In the genomic region with DNA sequence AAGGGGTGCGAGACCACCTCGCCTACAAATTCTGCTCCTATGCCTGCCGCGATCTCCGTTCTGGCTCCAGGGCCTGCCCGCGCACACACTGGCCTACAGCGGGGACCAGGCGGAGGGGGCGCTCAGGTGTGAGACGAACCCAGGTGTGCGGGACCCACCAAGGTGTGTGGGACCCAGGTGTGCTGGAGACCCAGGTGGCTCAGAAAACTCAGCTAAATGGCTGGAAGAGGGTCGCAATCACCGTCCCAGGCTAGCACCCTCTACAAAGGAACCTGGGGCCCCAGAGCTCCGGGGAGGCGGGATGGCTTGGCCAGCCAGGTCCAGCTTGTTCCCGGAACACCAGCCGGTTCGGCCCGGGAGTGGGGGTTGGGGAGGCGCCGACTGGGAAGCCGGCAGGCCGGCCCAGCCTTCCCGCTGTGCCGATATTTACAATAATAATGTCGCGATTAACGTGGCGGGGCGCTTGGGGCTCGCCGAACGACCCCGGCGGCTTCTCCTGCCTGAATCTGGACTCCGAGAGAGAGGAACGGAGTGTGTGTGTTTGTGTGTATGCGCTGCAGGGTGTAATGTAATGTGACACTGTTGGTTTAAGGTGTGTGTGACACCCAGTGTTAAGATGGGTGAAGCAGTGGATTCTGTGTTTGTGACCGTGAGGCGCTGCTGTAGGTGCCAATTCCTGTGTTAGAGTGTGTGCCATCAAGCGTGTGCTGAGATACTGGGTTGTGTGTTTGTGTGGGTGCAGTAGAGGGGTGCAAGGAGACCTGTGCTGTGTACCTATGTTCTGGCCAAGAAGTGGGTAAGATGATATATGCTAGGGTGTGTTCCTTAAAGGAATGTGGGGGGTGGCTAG, we compare ENCODE assay signal across 8 cellular contexts. TPM values are rescaled to one million over a fixed set of nuclear protein-coding genes. Genes with fewer than 3 reads are reported as not detected.
A peak's percentile ranks its signal among the peaks of the same experiment; 100 is the strongest.
DNase-seq lines count a peak whose midpoint lies in the region; ATAC-seq and TF ChIP-seq lines count a peak whose summit lies in the region.

No MANE protein-coding gene starts in this region.

- no peak for DNase-seq in H9
- peak in 2 of 34 experiments; percentile 16 to 24 for DNase-seq in T-cell
- peak; percentile 53 for DNase-seq in retina
- DNase-seq in HuH-7 (ENCODE audit: low spot score): no peak
- no peak for DNase-seq in kidney glomerular epithelial cell (lab: John Stamatoyannopoulos, UW)
- no peak for DNase-seq in HEK293T (ENCODE audit: extremely low spot score)

- no peak for TF ChIP-seq POLR2A in gastroesophageal sphincter (IDR thresholded peaks at IDR 0.05)

- H3K18ac ChIP-seq in H9 (ENCODE audit: insufficient read length, low read depth, low read length): peak overlapping the region; percentile 22

- peaks cover 36% of the 10 kb centered on the region for H3K79me2 ChIP-seq in H9 (ENCODE audit: insufficient read depth, low read length)

- H2BK120ac ChIP-seq in H9 (ENCODE audit: low read depth, low read length, poor library complexity, severe bottlenecking): no peak overlapping the region

- H3K56ac ChIP-seq in H9 (ENCODE audit: insufficient read length, low read depth, low read length): no peak overlapping the region

- H3K36me3 Mint-ChIP-seq in H9 (ENCODE audit: insufficient read depth in 1 of 3, low read depth in 3 of 3): peaks cover 7 to 14% (median 8%) of the 10 kb centered on the region in 3 experiments
- H3K36me3 Mint-ChIP-seq in T-cell: no peaks in the 10 kb centered on the region

- no peak overlapping the region for H3T11ph ChIP-seq in H9 (ENCODE audit: low read length)

- no peak for TF ChIP-seq EP300 in gastroesophageal sphincter (IDR thresholded peaks at IDR 0.05)

- no peak overlapping the region for H2AK5ac ChIP-seq in H9 (ENCODE audit: insufficient read length, low read length)

- peak overlapping the region; percentile 41; the same call in 1 of the 2 replicates for H3K14ac ChIP-seq in H9 (ENCODE audit: insufficient read depth, low read length)

- POLR2A ChIA-PET in T-cell (lab: Charles Lee) (no interaction called here), HEK293T (lab: Yijun Ruan, JAX) (interaction anchor here (3.4 to 7.4 kb wide), 2 partner anchors 27 to 46 kb away, joined by 21 to 47 read pairs; a partner anchor contains a TSS)

- ATAC-seq in T-cell (replicated peaks in 1 of 4) (no peak), gastroesophageal sphincter (no peak), GM18502 (IDR thresholded peaks at IDR 0.05; ENCODE audit: poor library complexity, unreplicated experiment) (no peak)

- H3K9me3 Mint-ChIP-seq in H9 (no peaks in the 10 kb centered on the region; a peak in 3 of 5 replicates), T-cell (no peaks in the 10 kb centered on the region)

- H3K4me3 ChIP-seq in gastroesophageal sphincter: peak overlapping the region; percentile 22 to 80

- H2BK20ac ChIP-seq in H9 (ENCODE audit: low read depth, low read length, poor library complexity, severe bottlenecking): no peak overlapping the region

- H3K4me3 Mint-ChIP-seq in H9 (peak overlapping the region; percentile 81 to 97), T-cell (peak overlapping the region; percentile 67 to 81 (median 68))

- peak overlapping the region; percentile 94 to 98 (median 94) for H3K27ac Mint-ChIP-seq in H9
- H3K27ac Mint-ChIP-seq in T-cell: no peak overlapping the region

- H3K27ac ChIP-seq in H9 (ENCODE audit: insufficient read length, low read depth, low read length): no peak overlapping the region
- peak overlapping the region in 3 of 4 donors; percentile 57 to 85 (median 81) for H3K27ac ChIP-seq in gastroesophageal sphincter

- H2BK12ac ChIP-seq in H9 (ENCODE audit: insufficient read length, low read depth, low read length): no peak overlapping the region

- H2BK15ac ChIP-seq in H9 (ENCODE audit: low read depth, low read length): no peak overlapping the region

- no peak overlapping the region for H2AFZ ChIP-seq in H9 (ENCODE audit: low read length)

- H4K20me1 ChIP-seq in H9 (ENCODE audit: control insufficient read depth, insufficient read depth, insufficient read length): no peaks in the 10 kb centered on the region

- peak overlapping the region; percentile 83 for H3K4me2 ChIP-seq in H9 (ENCODE audit: insufficient read depth, insufficient read length, low read length)

- CTCF ChIA-PET in T-cell (lab: Charles Lee) (interaction anchor here (0.5 to 5.3 kb wide), 4 partner anchors 66 to 551 kb away, joined by 3 to 54 read pairs (median 4); no protein-coding TSS in a partner anchor), HEK293T (lab: Yijun Ruan, JAX) (interaction anchor here (0.9 to 3.8 kb wide), 5 partner anchors 63 to 207 kb away, joined by 3 to 19 read pairs (median 7); no protein-coding TSS in a partner anchor)

- 0 out of 2 replicates have a peak overlapping the region, but pooled peaks have one; percentile 14 for H3K4ac ChIP-seq in H9 (ENCODE audit: low read depth, low read length)

- no peak overlapping the region for H4K5ac ChIP-seq in H9 (ENCODE audit: insufficient read length, low read depth, low read length)

- H3K9ac ChIP-seq in H9 (ENCODE audit: extremely low read depth, insufficient read length, low read length): peak overlapping the region; percentile 62

- no peak overlapping the region for H2BK5ac ChIP-seq in H9 (ENCODE audit: insufficient read length, low read length)

- no peak overlapping the region for H4K8ac ChIP-seq in H9 (replicated peaks; ENCODE audit: insufficient read length, low read depth, low read length)

- no peaks in the 10 kb centered on the region for H3K36me3 ChIP-seq in gastroesophageal sphincter

- H3K4me1 ChIP-seq in H9 (ENCODE audit: insufficient read depth, low read length) (peaks cover 30% of the 10 kb centered on the region), gastroesophageal sphincter (peaks cover 0 to 84% (median 16%) of the 10 kb centered on the region in 3 donors)

- no peak overlapping the region for H4K91ac ChIP-seq in H9 (ENCODE audit: insufficient read length, low read depth, low read length)

- peaks cover 25% of the 10 kb centered on the region for H3K23me2 ChIP-seq in H9 (ENCODE audit: insufficient read length, low read depth, low read length, poor library complexity, severe bottlenecking)

- peaks cover 73 to 74% of the 10 kb centered on the region in 2 experiments for H3K4me1 Mint-ChIP-seq in H9
- H3K4me1 Mint-ChIP-seq in T-cell: peaks cover 26 to 32% (median 29%) of the 10 kb centered on the region in 3 donors

- H3K27me3 Mint-ChIP-seq in H9 (ENCODE audit: low read depth) (peaks cover 4% of the 10 kb centered on the region; the same call in 1 of the 2 replicates), T-cell (peaks cover 72 to 77% of the 10 kb centered on the region in 2 donors)

- no CpG with 5 or more reads among the region's 42 CpGs for WGBS in H9 (ENCODE audit: extremely low coverage, insufficient read length, low lambda C conversion rate)
- WGBS in gastroesophageal sphincter (ENCODE audit: low coverage in 1 of 2), 2 donors: 0% methylated on average over 3 of the region's 42 CpGs; no CpG with 5 or more reads in 1 of the 2 donors

- H3K23ac ChIP-seq in H9 (ENCODE audit: insufficient read length, low read depth, low read length): no peak overlapping the region

- H3K27me3 ChIP-seq in H9 (ENCODE audit: insufficient read depth, low read length) (no peaks in the 10 kb centered on the region; the same call in 1 of the 2 replicates), gastroesophageal sphincter (peaks cover 85% of the 10 kb centered on the region)

- no peak for TF ChIP-seq CTCF in H9 (conservative IDR thresholded peaks at IDR 0.05)
- TF ChIP-seq CTCF in gastroesophageal sphincter (IDR thresholded peaks at IDR 0.05): no peak

- H3K9me3 ChIP-seq in H9 (ENCODE audit: control insufficient read depth, low read depth, low read length) (no peaks in the 10 kb centered on the region), gastroesophageal sphincter (no peaks in the 10 kb centered on the region)

- no peaks in the 10 kb centered on the region for H3K79me1 ChIP-seq in H9 (ENCODE audit: insufficient read depth, low read depth, low read length, poor library complexity, severe bottlenecking)

TF ChIP-seq in HEK293T, 16 proteins besides CTCF, POLR2A, EP300 and RAD21:
- TF ChIP-seq FOXK2 (IDR thresholded peaks at IDR 0.05): no peak
- TF ChIP-seq ZNF384 (IDR thresholded peaks at IDR 0.05): no peak
- no peak for TF ChIP-seq L3MBTL2 (conservative IDR thresholded peaks at IDR 0.05)
- no peak for TF ChIP-seq CTBP1 (IDR thresholded peaks at IDR 0.05; ENCODE audit: borderline replicate concordance)
- TF ChIP-seq HDGF (IDR thresholded peaks at IDR 0.05; ENCODE audit: borderline replicate concordance): no peak
- TF ChIP-seq ELF4 (IDR thresholded peaks at IDR 0.05): no peak
- no peak for TF ChIP-seq FOXM1 (IDR thresholded peaks at IDR 0.05; ENCODE audit: borderline replicate concordance)
- TF ChIP-seq SP1 (IDR thresholded peaks at IDR 0.05): no peak
- no peak for TF ChIP-seq NFRKB (IDR thresholded peaks at IDR 0.05)
- TF ChIP-seq SUZ12 (IDR thresholded peaks at IDR 0.05): no peak
- TF ChIP-seq TARDBP (IDR thresholded peaks at IDR 0.05): no peak
- TF ChIP-seq, protein P1, sequence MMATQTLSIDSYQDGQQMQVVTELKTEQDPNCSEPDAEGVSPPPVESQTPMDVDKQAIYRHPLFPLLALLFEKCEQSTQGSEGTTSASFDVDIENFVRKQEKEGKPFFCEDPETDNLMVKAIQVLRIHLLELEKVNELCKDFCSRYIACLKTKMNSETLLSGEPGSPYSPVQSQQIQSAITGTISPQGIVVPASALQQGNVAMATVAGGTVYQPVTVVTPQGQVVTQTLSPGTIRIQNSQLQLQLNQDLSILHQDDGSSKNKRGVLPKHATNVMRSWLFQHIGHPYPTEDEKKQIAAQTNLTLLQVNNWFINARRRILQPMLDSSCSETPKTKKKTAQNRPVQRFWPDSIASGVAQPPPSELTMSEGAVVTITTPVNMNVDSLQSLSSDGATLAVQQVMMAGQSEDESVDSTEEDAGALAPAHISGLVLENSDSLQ (IDR thresholded peaks at IDR 0.05): no peak
- TF ChIP-seq ARNT (IDR thresholded peaks at IDR 0.05): no peak
- no peak for TF ChIP-seq LEF1 (IDR thresholded peaks at IDR 0.05; ENCODE audit: borderline replicate concordance)
- TF ChIP-seq BHLHE40 (IDR thresholded peaks at IDR 0.05; ENCODE audit: borderline replicate concordance): no peak
TF ChIP-seq in HEK293T: peak in this region for 0.

RNA-seq across cellular contexts. Expression of a gene that starts 1.4 kb away (rescaled TPM):
- 127 and 131 TPM in 2 replicates for total RNA-seq in H9 (2021)
- total RNA-seq in T-cell: 1 to 10 TPM in 2 of 5 donors, under 1 TPM in 3; 0.23 to 3.0 (median 0.82) TPM
- 10 to 100 TPM; 23.0 to 52.8 (median 30.9) TPM for total RNA-seq in gastroesophageal sphincter

RNA-seq across cellular contexts. Expression of a gene that starts 46.8 kb away (rescaled TPM):
- total RNA-seq in H9 (2021) (72.7 and 75.3 TPM in 2 replicates), T-cell (100 to 1,000 TPM in 1 of 5 donors, 10 to 100 TPM in 4; 80.3 to 130 (median 85.2) TPM), gastroesophageal sphincter (10 to 100 TPM; 38.8 to 92.3 (median 62.5) TPM)

Comparison
In these comparisons a context has a peak if more than half of its experiments do, and no peak if none do; other contexts are left out.
1. H3K27ac Mint-ChIP-seq: peak in H9 (3 of 3); none in T-cell (0 of 2).
2. RNA of a gene that starts 1.4 kb away (total RNA-seq): 127 to 131 TPM in H9 and 23.0 to 52.8 TPM in gastroesophageal sphincter; 0.23 to 3.0 TPM in T-cell; every median in the first group is over 4 times any median in the second.